10 cellular contexts compared by ENCODE assay signal in the genomic region with DNA sequence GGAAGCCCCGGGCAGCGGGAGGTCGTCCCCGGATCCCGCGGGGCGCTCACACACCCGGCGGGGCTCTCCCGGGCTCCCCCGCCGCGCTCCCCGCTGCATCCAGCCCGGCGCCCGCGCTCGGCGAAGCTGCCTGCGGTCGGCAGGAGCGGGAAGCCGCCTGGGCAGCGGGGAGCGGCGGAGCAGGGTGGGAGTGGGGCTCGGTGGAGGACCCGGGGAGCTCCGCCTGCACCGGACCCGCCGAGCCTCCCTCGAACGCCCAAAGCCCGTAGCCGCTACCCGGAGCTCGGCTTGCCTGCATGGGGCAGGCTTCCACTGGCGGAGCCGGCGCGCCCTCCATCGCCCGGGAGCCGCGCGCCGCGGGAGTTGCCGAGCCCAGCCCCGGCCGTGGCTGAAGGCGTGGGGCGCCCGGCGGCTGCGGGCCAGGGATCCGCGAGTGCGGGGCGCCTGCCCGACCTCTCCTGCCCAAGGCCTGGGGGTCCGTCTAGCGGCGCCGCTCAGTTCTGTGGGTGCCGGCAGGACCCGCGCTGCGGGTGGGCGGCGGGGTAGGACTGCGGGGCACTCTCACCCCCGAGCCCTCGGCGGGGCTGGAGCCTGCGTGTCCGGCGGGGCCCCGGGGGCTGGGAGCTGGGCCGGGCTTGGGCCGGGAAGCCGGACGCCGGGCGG.
DNase-seq lines count a peak whose midpoint lies in the region; TF ChIP-seq lines count a peak whose summit lies in the region.
"Had no signal": no experiment of that assay in that cellular context is flagged by ENCODE, and none has a peak within 500 bp of the region (broad histone marks: within the 10 kb centered on the region; RNA-seq: fewer than 3 reads in every experiment).

No MANE protein-coding gene starts in this region.

- H3K4me3 ChIP-seq in HUES48 (ENCODE audit: low read depth, low read length) (peak overlapping the region; percentile 68), epithelial cell of esophagus (ENCODE audit: low read length) (peak overlapping the region; percentile 27), tibial artery (peak overlapping the region in 1 of 2 donors; percentile 36)
- H3K4me3 ChIP-seq: K562 had no signal

- no peak for TF ChIP-seq CTCF in epithelial cell of esophagus (IDR thresholded peaks at IDR 0.05; ENCODE audit: insufficient read depth, low read depth, low read length, missing control alignments)
- no peak for TF ChIP-seq CTCF in tibial artery (IDR thresholded peaks at IDR 0.05)

- peaks cover 19% of the 10 kb centered on the region for H3K4me1 ChIP-seq in HUES48 (ENCODE audit: control insufficient read depth, insufficient read depth, low read length)
- peaks cover 0 to 19% (median 14%) of the 10 kb centered on the region in 4 donors for H3K4me1 ChIP-seq in tibial artery

- H3K9ac ChIP-seq in HUES48 (ENCODE audit: low read depth, low read length) = no peak overlapping the region

- H3K27ac ChIP-seq in HUES48 (ENCODE audit: low read depth, low read length) (no peak overlapping the region), tibial artery (no peak overlapping the region)

- H3K36me3 ChIP-seq in HUES48 (ENCODE audit: control insufficient read depth, insufficient read depth, low read length) = no peaks in the 10 kb centered on the region
- H3K36me3 ChIP-seq in tibial artery = no peaks in the 10 kb centered on the region

- peak; percentile 45 for DNase-seq in AG08395 (ENCODE audit: low spot score)
- DNase-seq in epithelial cell of esophagus (ENCODE audit: low read depth) = peak; percentile 44
- peak; percentile 11 for DNase-seq in midbrain (lab: John Stamatoyannopoulos, UW)
- no peak for DNase-seq in activated CD4-positive, alpha-beta T cell treated with anti-CD3 and anti-CD28 coated beads, Interleukin-2, amount 50 U/mL, for 4 hours
- DNase-seq in middle frontal gyrus (ENCODE audit: extremely low spot score, low spot score) = no peak
- DNase-seq in central memory CD4-positive, alpha-beta T cell = no peak
- no peak for DNase-seq in tibial artery
- DNase-seq: T-helper 1 cell had no signal

- H3K9me3 ChIP-seq in HUES48 (ENCODE audit: control insufficient read depth, insufficient read depth, low read length) = no peaks in the 10 kb centered on the region
- no peaks in the 10 kb centered on the region for H3K9me3 ChIP-seq in tibial artery

- H3K27me3 ChIP-seq in HUES48 (ENCODE audit: control insufficient read depth, insufficient read depth, low read length) = peaks cover 88% of the 10 kb centered on the region
- H3K27me3 ChIP-seq in tibial artery = peaks cover 0 to 82% of the 10 kb centered on the region in 2 donors

- intact Hi-C loops in tibial artery (cut with DNase I; ENCODE audit: low total_unique reads) = no loop called here

Comparison
In these comparisons a context has a peak if more than half of its experiments do, and no peak if none do; other contexts are left out.
1. DNase-seq: peak in AG08395 (single experiment), epithelial cell of esophagus (single experiment) and midbrain (single experiment); none in activated CD4-positive, alpha-beta T cell treated with anti-CD3 and anti-CD28 coated beads, Interleukin-2, amount 50 U/mL, for 4 hours (0 of 2), middle frontal gyrus (single experiment), central memory CD4-positive, alpha-beta T cell (single experiment) and tibial artery (0 of 2).